In genomic region chr7:92845736-92846135, GRCh38 we compare ENCODE assay signal across 1 cellular context.
TF ChIP-seq lines count a peak whose summit lies in the region.

No MANE protein-coding gene starts in this region.

TF ChIP-seq in IMR-90, 13 proteins besides CTCF, POLR2A, EP300 and RAD21 (continued from another document):
- TF ChIP-seq CHD1 (IDR thresholded peaks at IDR 0.05; ENCODE audit: low read depth, low read length) (no peak), NFE2L2 (IDR thresholded peaks at IDR 0.05; ENCODE audit: low read depth, low read length) (no peak), RFX5 (IDR thresholded peaks at IDR 0.05; ENCODE audit: low read depth, low read length) (no peak)
TF ChIP-seq in IMR-90: peak in this region for 0.
